8 cellular contexts compared by ENCODE assay signal in genomic region chr13:48232420-48233096, GRCh38. TPM values are rescaled to one million over a fixed set of nuclear protein-coding genes. Genes with fewer than 3 reads are reported as not detected.
DNase-seq lines count a peak whose midpoint lies in the region; ATAC-seq and TF ChIP-seq lines count a peak whose summit lies in the region.

No MANE protein-coding gene starts in this region.

- peak overlapping the region; percentile 84 for H3K4me3 Mint-ChIP-seq in T-helper 1 cell treated with Interleukin-12 subunit alpha and Interleukin-12 subunit beta and Interleukin-4 antibody, amounts not matched to agents 30 μg/mL and 1 μg/mL, for 36 hours

- no peak overlapping the region for H3K14ac ChIP-seq in neuronal stem cell (ENCODE audit: low read length)

- no peak overlapping the region for H2BK120ac ChIP-seq in neuronal stem cell (ENCODE audit: low read depth, low read length)

- H3K36me3 ChIP-seq in neuronal stem cell (replicated peaks in 1 of 2; ENCODE audit: control insufficient read depth in 2 of 2, insufficient read depth in 2 of 2, low read length in 2 of 2) = no peaks in the 10 kb centered on the region

- no CpG with 5 or more reads among the region's 31 CpGs for WGBS in neuronal stem cell (ENCODE audit: extremely low coverage in 2 of 2, insufficient read length in 2 of 2, insufficient replicate concordance in 1 of 2), 2 donors

- no peak overlapping the region for H2BK5ac ChIP-seq in neuronal stem cell (ENCODE audit: low read length)

- ATAC-seq in HG02763 (IDR thresholded peaks at IDR 0.05; ENCODE audit: unreplicated experiment) = peak; percentile 14
- no peak for ATAC-seq in GM18520 (IDR thresholded peaks at IDR 0.05; ENCODE audit: unreplicated experiment)

- H3K4me1 Mint-ChIP-seq in T-helper 1 cell treated with Interleukin-12 subunit alpha and Interleukin-12 subunit beta and Interleukin-4 antibody, amounts not matched to agents 30 μg/mL and 1 μg/mL, for 36 hours (ENCODE audit: low read depth) = peaks cover 35% of the 10 kb centered on the region

- no peak overlapping the region for H2AK5ac ChIP-seq in neuronal stem cell (ENCODE audit: low read depth, low read length)

- TF ChIP-seq CTCF in fibroblast of mammary gland (conservative IDR thresholded peaks at IDR 0.05; ENCODE audit: control insufficient read depth, insufficient read depth, low read depth, low read length) = no peak

- H3K4me2 ChIP-seq in neuronal stem cell (ENCODE audit: insufficient read depth, low read length, poor library complexity, severe bottlenecking) = peak overlapping the region; percentile 69

- H2AFZ ChIP-seq in neuronal stem cell (ENCODE audit: low read length) = peak overlapping the region; percentile 96

- H3K27me3 ChIP-seq in neuronal stem cell (ENCODE audit: control insufficient read depth in 3 of 3, insufficient read depth in 3 of 3, low read depth in 1 of 3, low read length in 3 of 3) = no peaks in the 10 kb centered on the region

- peak overlapping the region; percentile 74 for H3K27ac Mint-ChIP-seq in T-helper 1 cell treated with Interleukin-12 subunit alpha and Interleukin-12 subunit beta and Interleukin-4 antibody, amounts not matched to agents 30 μg/mL and 1 μg/mL, for 36 hours

- H3K18ac ChIP-seq in neuronal stem cell (ENCODE audit: low read length) = no peak overlapping the region

- H4K91ac ChIP-seq in neuronal stem cell (ENCODE audit: low read depth, low read length, poor library complexity) = no peak overlapping the region

- H3K27me3 Mint-ChIP-seq in T-helper 1 cell treated with Interleukin-12 subunit alpha and Interleukin-12 subunit beta and Interleukin-4 antibody, amounts not matched to agents 30 μg/mL and 1 μg/mL, for 36 hours (ENCODE audit: low read depth) = peaks cover 42% of the 10 kb centered on the region

- no peaks in the 10 kb centered on the region for H3K9me3 ChIP-seq in neuronal stem cell (replicated peaks in 1 of 2; ENCODE audit: control insufficient read depth in 2 of 2, insufficient read depth in 1 of 2, low read depth in 1 of 2, low read length in 2 of 2)

- no peak overlapping the region for H4K8ac ChIP-seq in neuronal stem cell (ENCODE audit: low read depth, low read length)

- peak; percentile 50 to 83 (median 64) for DNase-seq in NCI-H1417 (lab: John Stamatoyannopoulos, UW)
- DNase-seq in NCI-H1417 treated with DMSO at 0.1 percent for 48 hours (lab: John Stamatoyannopoulos, UW) = no peak
- peak; percentile 65 for DNase-seq in fibroblast of mammary gland (ENCODE audit: low read depth)
- DNase-seq in neuronal stem cell (ENCODE audit: low spot score) = no peak
- DNase-seq in NCI-H774 (lab: John Stamatoyannopoulos, UW) = no peak

- no peaks in the 10 kb centered on the region for H3K79me1 ChIP-seq in neuronal stem cell (ENCODE audit: low read depth, low read length)

- no peak overlapping the region for H3K4ac ChIP-seq in neuronal stem cell (ENCODE audit: low read length)

- no peak overlapping the region for H3K9ac ChIP-seq in neuronal stem cell (ENCODE audit: low read depth, low read length, poor library complexity)

- no peak overlapping the region for H2BK15ac ChIP-seq in neuronal stem cell (ENCODE audit: low read length)

- H2BK12ac ChIP-seq in neuronal stem cell (ENCODE audit: low read length) = no peak overlapping the region

- H3K9me3 Mint-ChIP-seq in T-helper 1 cell treated with Interleukin-12 subunit alpha and Interleukin-12 subunit beta and Interleukin-4 antibody, amounts not matched to agents 30 μg/mL and 1 μg/mL, for 36 hours = no peaks in the 10 kb centered on the region

- H3K4me1 ChIP-seq in neuronal stem cell (ENCODE audit: control insufficient read depth in 2 of 2, insufficient read depth in 1 of 2, low read depth in 1 of 2, low read length in 2 of 2) = peaks cover 4 to 28% of the 10 kb centered on the region in 2 donors

- peaks cover 25% of the 10 kb centered on the region for H3K36me3 Mint-ChIP-seq in T-helper 1 cell treated with Interleukin-12 subunit alpha and Interleukin-12 subunit beta and Interleukin-4 antibody, amounts not matched to agents 30 μg/mL and 1 μg/mL, for 36 hours (ENCODE audit: low read depth)

- no peak overlapping the region for H3K27ac ChIP-seq in neuronal stem cell (replicated peaks; ENCODE audit: low read length)

- H3K23ac ChIP-seq in neuronal stem cell (ENCODE audit: low read depth, low read length, poor library complexity) = no peak overlapping the region

- peak overlapping the region; percentile 98 for H3K4me3 ChIP-seq in fibroblast of mammary gland (ENCODE audit: control insufficient read depth, low read depth, low read length)
- peak overlapping the region; percentile 80 to 95 for H3K4me3 ChIP-seq in neuronal stem cell (ENCODE audit: low read length in 2 of 2)

RNA-seq across cellular contexts. Expression of gene ITM2B, which starts 0.4 kb away (rescaled TPM):
- 126 TPM for polyA plus RNA-seq in neuronal stem cell (2013, experiment 1 of 2)
- polyA plus RNA-seq in neuronal stem cell (2013, experiment 2 of 2) = 119 TPM

Comparison
In these comparisons a context has a peak if more than half of its experiments do, and no peak if none do; other contexts are left out.
1. DNase-seq: peak in NCI-H1417 (3 of 3) and fibroblast of mammary gland (single experiment); none in NCI-H1417 treated with DMSO at 0.1 percent for 48 hours (single experiment), neuronal stem cell (single experiment) and NCI-H774 (single experiment).